ENCODE assay signal across 8 cellular contexts in genomic region chr16:24539295-24539849, GRCh38. TPM values are rescaled to one million over a fixed set of nuclear protein-coding genes. Genes with fewer than 3 reads are reported as not detected.
DNase-seq lines count a peak whose midpoint lies in the region; ATAC-seq and TF ChIP-seq lines count a peak whose summit lies in the region.

RBBP6 (plus strand) TSS chr16:24539566; CDS start chr16:24540627, 1,061 bp downstream.

- DNase-seq in DMS53 treated with DMSO at 0.1 percent for 48 hours (lab: John Stamatoyannopoulos, UW; ENCODE audit: unreplicated experiment) (peak; percentile 90), KBM-7 (peak; percentile 99), PC-9 (peak; percentile 84 to 97)
- peak; percentile 96 for DNase-seq in activated T-cell treated with anti-CD3 and anti-CD28 coated beads, Interleukin-2, amount 50 U/mL, for 24 hours
- peak; percentile 82 for DNase-seq in stimulated activated CD8-positive, alpha-beta memory T cell treated with anti-CD3 and anti-CD28 coated beads, Interleukin-7, amount 100 ng/mL, for 24 hours (ENCODE audit: low read depth)

- no peaks in the 10 kb centered on the region for H3K27me3 ChIP-seq in PC-9 (ENCODE audit: insufficient read depth, low read depth)
- H3K27me3 ChIP-seq in esophagus (ENCODE audit: control insufficient read depth in 1 of 2, insufficient read depth in 2 of 2, low read length in 2 of 2): no peaks in the 10 kb centered on the region
- H3K27me3 ChIP-seq in muscle layer of colon (ENCODE audit: control insufficient read depth in 1 of 2, insufficient read depth in 2 of 2, low read length in 2 of 2): no peaks in the 10 kb centered on the region

- in situ Hi-C loops in KBM-7 (cut with MboI; ENCODE audit: low pct_unique_long_range_greater_than_20kb, low sequenced_read_pairs): no loop called here

- H4K20me1 ChIP-seq in PC-9 (ENCODE audit: insufficient read depth): peaks cover 44% of the 10 kb centered on the region

- H3K4me3 ChIP-seq in PC-9 (peak within 1 kb of the TSS; percentile 98), esophagus (ENCODE audit: low read depth in 1 of 2, low read length in 2 of 2) (peak within 1 kb of the TSS; percentile 76 to 99), muscle layer of colon (ENCODE audit: low read depth in 1 of 2, low read length in 2 of 2) (peak within 1 kb of the TSS; percentile 94 to 99)

- POLR2A ChIA-PET in PC-9 (lab: Charles Lee; ENCODE audit: unreplicated experiment): no interaction called here

- BruUV-seq in PC-9 (replicated peaks; lab: Mats Ljungman, UMichigan): TSS peak; percentile 21

- H3K4me1 ChIP-seq in PC-9 (replicated peaks; ENCODE audit: insufficient read depth) (peaks cover 26% of the 10 kb centered on the region), esophagus (ENCODE audit: control insufficient read depth in 2 of 2, insufficient read depth in 2 of 2, low read length in 1 of 2) (peaks cover 0 to 4% of the 10 kb centered on the region in 2 donors), muscle layer of colon (ENCODE audit: insufficient read depth, low read length) (peaks cover 21% of the 10 kb centered on the region)

- 0% methylated on average over 65 to 68 of the region's 68 CpGs for WGBS in esophagus, 2 donors

- peaks cover 37% of the 10 kb centered on the region for H3K4me1 Mint-ChIP-seq in activated T-cell treated with anti-CD3 and anti-CD28 coated beads, Interleukin-2, amount 50 U/mL, for 24 hours (ENCODE audit: low read depth)

- H3K9me3 Mint-ChIP-seq in activated T-cell treated with anti-CD3 and anti-CD28 coated beads, Interleukin-2, amount 50 U/mL, for 24 hours: no peaks in the 10 kb centered on the region

- CTCF ChIA-PET in PC-9 (lab: Charles Lee): interaction anchor here (1.2 kb wide), 1 partner anchor 11 kb away, joined by 3 read pairs; no protein-coding TSS in a partner anchor

- no peaks in the 10 kb centered on the region for H3K27me3 Mint-ChIP-seq in activated T-cell treated with anti-CD3 and anti-CD28 coated beads, Interleukin-2, amount 50 U/mL, for 24 hours

- H3F3A ChIP-seq in PC-9 (ENCODE audit: insufficient read depth, low read depth): 0 out of 2 replicates have a peak, but pooled peaks cover 3% of the 10 kb centered on the region

- intact Hi-C loops in PC-9 (cut with micrococcal nuclease; ENCODE audit: unreplicated experiment): loop anchor here (5.0 kb wide), 1 partner anchor 718 kb away; the partner anchor contains the start of gene ZKSCAN2

- peak within 1 kb of the TSS; percentile 92 for H3K27ac ChIP-seq in PC-9
- H3K27ac ChIP-seq in esophagus (ENCODE audit: low read depth in 2 of 2, low read length in 1 of 2): peak within 1 kb of the TSS; percentile 98 to 99
- peak within 1 kb of the TSS; percentile 97 for H3K27ac ChIP-seq in muscle layer of colon (ENCODE audit: low read depth, low read length)

- H3K36me3 ChIP-seq in PC-9 (ENCODE audit: low read depth) (peaks cover 13% of the 10 kb centered on the region; the same call in 1 of the 2 replicates), esophagus (ENCODE audit: control insufficient read depth in 2 of 2, insufficient read depth in 2 of 2, low read length in 1 of 2) (no peaks in the 10 kb centered on the region), muscle layer of colon (ENCODE audit: insufficient read depth, low read length) (no peaks in the 10 kb centered on the region)

- H2AFZ ChIP-seq in PC-9: peak within 1 kb of the TSS; percentile 88

- H3K9me3 ChIP-seq in PC-9 (ENCODE audit: insufficient read depth, low read depth): no peaks in the 10 kb centered on the region
- H3K9me3 ChIP-seq in esophagus (ENCODE audit: control insufficient read depth in 2 of 2, insufficient read depth in 1 of 2, low read depth in 1 of 2, low read length in 1 of 2): no peaks in the 10 kb centered on the region
- H3K9me3 ChIP-seq in muscle layer of colon (ENCODE audit: low read length): no peaks in the 10 kb centered on the region

- no peaks in the 10 kb centered on the region for H3K9me2 ChIP-seq in PC-9 (ENCODE audit: insufficient read depth)

- H3K4me2 ChIP-seq in PC-9: peak within 1 kb of the TSS; percentile 92

- H3K4me3 Mint-ChIP-seq in activated T-cell treated with anti-CD3 and anti-CD28 coated beads, Interleukin-2, amount 50 U/mL, for 24 hours: peak within 1 kb of the TSS; percentile 100

- H3K36me3 Mint-ChIP-seq in activated T-cell treated with anti-CD3 and anti-CD28 coated beads, Interleukin-2, amount 50 U/mL, for 24 hours (ENCODE audit: low read depth): peaks cover 46% of the 10 kb centered on the region

- peak within 1 kb of the TSS; percentile 100 for H3K27ac Mint-ChIP-seq in activated T-cell treated with anti-CD3 and anti-CD28 coated beads, Interleukin-2, amount 50 U/mL, for 24 hours

- peaks cover 50% of the 10 kb centered on the region for H3K79me2 ChIP-seq in PC-9 (ENCODE audit: low read depth)

- peak; percentile 81 for ATAC-seq in GM21619 (IDR thresholded peaks at IDR 0.05; ENCODE audit: unreplicated experiment)

- peak; percentile 42; the same call in 1 of the 2 replicates for TF ChIP-seq CTCF in PC-9 (conservative IDR thresholded peaks at IDR 0.05)

- H3K9ac ChIP-seq in muscle layer of colon (ENCODE audit: low read length): peak within 1 kb of the TSS; percentile 94

RNA-seq across cellular contexts. Expression of gene RBBP6, which starts in this region (rescaled TPM):
- total RNA-seq in PC-9 (2021): 76.6 and 86.7 TPM in 2 replicates
- 10 to 100 TPM; 20.1 to 27.9 TPM for polyA plus RNA-seq in esophagus

Comparison
In these comparisons a context has a peak if more than half of its experiments do, and no peak if none do; other contexts are left out.
1. Peak in every context shown above with its lines: DNase-seq, ATAC-seq, H3K4me3 ChIP-seq and H3K27ac ChIP-seq.